Comparison of ENCODE assay signal across 19 cellular contexts in genomic region chrX:329291-329910, GRCh38.
"Had no signal": no experiment of that assay in that cellular context is flagged by ENCODE, and none has a peak within 500 bp of the region (broad histone marks: within the 10 kb centered on the region; RNA-seq: fewer than 3 reads in every experiment).

No MANE protein-coding gene starts in this region.

- H3K36me3 Mint-ChIP-seq: activated naive CD8-positive, alpha-beta T cell; brain; natural killer cell; stimulated activated effector memory CD8-positive, alpha-beta T cell treated with anti-CD3 and anti-CD28 coated beads, Interleukin-12 subunit alpha, Interleukin-12 subunit beta, amount 100 ng/mL, for 72 hours had no signal

- ATAC-seq: effector memory CD8-positive, alpha-beta T cell; heart left ventricle; left colon; natural killer cell; SK-N-SH treated with all-trans-retinoic acid at 6 μM for 48 hours; stimulated activated effector memory CD8-positive, alpha-beta T cell treated with anti-CD3 and anti-CD28 coated beads, Interleukin-12 subunit alpha, Interleukin-12 subunit beta, amount 100 ng/mL, for 72 hours had no signal

- H3K27me3 Mint-ChIP-seq: activated naive CD8-positive, alpha-beta T cell; brain had no signal

- H3K9me3 ChIP-seq: heart left ventricle, prostate gland, tibial nerve had no signal

- H3K4me1 ChIP-seq: prostate gland had no signal

- H3K27ac ChIP-seq: heart left ventricle, prostate gland, tibial nerve, VCaP had no signal

- H3K27ac Mint-ChIP-seq: activated CD4-positive, alpha-beta memory T cell treated with anti-CD3 and anti-CD28 coated beads, Interleukin-2, amount 10 ng/mL, durations not matched to agents 7 days and 5 days; activated naive CD8-positive, alpha-beta T cell; effector memory CD8-positive, alpha-beta T cell; natural killer cell; stimulated activated effector memory CD8-positive, alpha-beta T cell treated with anti-CD3 and anti-CD28 coated beads, Interleukin-12 subunit alpha, Interleukin-12 subunit beta, amount 100 ng/mL, for 72 hours had no signal

- H3K4me3 Mint-ChIP-seq: activated CD4-positive, alpha-beta memory T cell treated with anti-CD3 and anti-CD28 coated beads, Interleukin-2, amount 10 ng/mL, durations not matched to agents 7 days and 5 days; activated naive CD8-positive, alpha-beta T cell; brain; effector memory CD8-positive, alpha-beta T cell; natural killer cell; stimulated activated effector memory CD8-positive, alpha-beta T cell treated with anti-CD3 and anti-CD28 coated beads, Interleukin-12 subunit alpha, Interleukin-12 subunit beta, amount 100 ng/mL, for 72 hours had no signal

- H3K4me1 Mint-ChIP-seq: natural killer cell; stimulated activated effector memory CD8-positive, alpha-beta T cell treated with anti-CD3 and anti-CD28 coated beads, Interleukin-12 subunit alpha, Interleukin-12 subunit beta, amount 100 ng/mL, for 72 hours had no signal

- H3K36me3 ChIP-seq: prostate gland had no signal

- DNase-seq: activated CD4-positive, alpha-beta memory T cell treated with anti-CD3 and anti-CD28 coated beads, Interleukin-2, amount 10 ng/mL, durations not matched to agents 7 days and 5 days; activated effector memory CD4-positive, alpha-beta T cell treated with anti-CD3 and anti-CD28 coated beads, Interleukin-2, amount 50 U/mL, for 16 hours; activated T-cell treated with anti-CD3 and anti-CD28 coated beads, Interleukin-2, amount 50 U/mL, for 48 hours; dermis blood vessel endothelial cell; effector memory CD8-positive, alpha-beta T cell; foreskin melanocyte; natural killer cell; nucleus accumbens; SHP77; T-helper 1 cell had no signal

- H3K4me3 ChIP-seq: heart left ventricle, prostate gland, tibial nerve had no signal

- H3K9me3 Mint-ChIP-seq: brain; effector memory CD8-positive, alpha-beta T cell; natural killer cell; stimulated activated effector memory CD8-positive, alpha-beta T cell treated with anti-CD3 and anti-CD28 coated beads, Interleukin-12 subunit alpha, Interleukin-12 subunit beta, amount 100 ng/mL, for 72 hours had no signal
